In genomic region chr6:90005048-90005827, GRCh38 we compare ENCODE assay signal across 1 cellular context.
TF ChIP-seq lines count a peak whose summit lies in the region.

No MANE protein-coding gene starts in this region.

TF ChIP-seq in GM23338, 12 proteins besides CTCF, POLR2A, EP300 and RAD21:
- TF ChIP-seq ZNF462 (CRISPR knock-in tag; IDR thresholded peaks at IDR 0.05) (no peak), POLR2AphosphoS5 (IDR thresholded peaks at IDR 0.05; ENCODE audit: low read depth) (no peak)
